Comparison of ENCODE assay signal across 17 cellular contexts in the genomic region with DNA sequence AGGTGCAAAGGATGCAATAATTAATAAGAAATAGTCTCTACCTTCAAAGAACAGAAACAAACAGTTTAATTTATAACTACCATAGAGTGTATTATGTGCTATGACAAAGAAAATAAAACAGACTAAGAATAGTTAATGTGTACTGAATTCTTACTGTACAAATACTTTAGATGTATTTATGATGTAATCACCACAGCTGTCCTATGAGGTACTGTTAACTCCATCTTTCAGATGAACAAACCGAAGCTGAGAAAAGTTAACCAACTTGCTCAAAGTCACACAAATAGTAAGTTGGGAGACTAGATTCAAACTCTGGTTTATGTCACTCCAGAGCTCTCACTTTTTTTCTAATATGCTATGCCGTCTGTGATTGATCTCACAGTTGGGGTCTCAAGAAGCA.
"Had no signal": no experiment of that assay in that cellular context is flagged by ENCODE, and none has a peak within 500 bp of the region (broad histone marks: within the 10 kb centered on the region; RNA-seq: fewer than 3 reads in every experiment).

No MANE protein-coding gene starts in this region.

- DNase-seq: effector memory CD4-positive, alpha-beta T cell; heart left ventricle; hippocampal formation; kidney glomerular epithelial cell; mammary epithelial cell; mucosa of descending colon; naive thymus-derived CD8-positive, alpha-beta T cell; posterior cingulate gyrus; sigmoid colon; small intestine; stimulated activated CD4-positive, alpha-beta T cell treated with anti-CD3 and anti-CD28 coated beads, Interleukin-12 subunit alpha, Interleukin-12 subunit beta, amount 100 ng/mL, for 4 hours; stimulated activated naive CD8-positive, alpha-beta T cell treated with anti-CD3 and anti-CD28 coated beads, Interleukin-15, Interleukin-2, amounts not matched to agents 100 U/mL and 50 U/mL, for 24 hours; upper lobe of right lung had no signal

- H3K36me3 ChIP-seq: heart left ventricle, sigmoid colon, tibial nerve, upper lobe of right lung, vagina had no signal

- H3K4me1 ChIP-seq: tibial nerve, upper lobe of right lung, vagina had no signal

- H3K27ac ChIP-seq: heart left ventricle, sigmoid colon, tibial nerve, upper lobe of right lung, vagina had no signal

- H3K27me3 ChIP-seq: heart left ventricle, sigmoid colon, tibial nerve, upper lobe of right lung, vagina had no signal

- H3K4me3 ChIP-seq: heart left ventricle, mucosa of descending colon, sigmoid colon, tibial nerve, upper lobe of right lung, vagina had no signal

- H3K9me3 ChIP-seq: heart left ventricle, mucosa of descending colon, sigmoid colon, tibial nerve, upper lobe of right lung, vagina had no signal

- ATAC-seq: esophagus mucosa; heart left ventricle; left lobe of liver; mucosa of descending colon; naive thymus-derived CD8-positive, alpha-beta T cell; stimulated activated naive CD8-positive, alpha-beta T cell treated with anti-CD3 and anti-CD28 coated beads, Interleukin-15, Interleukin-2, amounts not matched to agents 100 U/mL and 50 U/mL, for 24 hours had no signal
